ENCODE assay signal across 20 cellular contexts in genomic region chr15:25470230-25470629, GRCh38.
"Had no signal": no experiment of that assay in that cellular context is flagged by ENCODE, and none has a peak within 500 bp of the region (broad histone marks: within the 10 kb centered on the region; RNA-seq: fewer than 3 reads in every experiment).

No MANE protein-coding gene starts in this region.

- H3K27ac Mint-ChIP-seq: dendritic cell treated with granulocyte-macrophage colony-stimulating factor and Interleukin-4, amounts not matched to agents 40 ng/mL and 50 ng/mL, for 4 days; effector memory CD8-positive, alpha-beta T cell; endodermal cell; mesothelial cell of epicardium had no signal

- H3K36me3 Mint-ChIP-seq: mesothelial cell of epicardium had no signal

- ATAC-seq: effector memory CD8-positive, alpha-beta T cell; foreskin keratinocyte; left colon; left lobe of liver; lower lobe of right lung; mucosa of descending colon had no signal

- H3K9me3 Mint-ChIP-seq: endodermal cell had no signal

- DNase-seq: cerebellar nuclear complex; colonic mucosa; cortex of kidney; effector CD8-positive, alpha-beta T cell; effector memory CD8-positive, alpha-beta T cell; endodermal cell; foreskin keratinocyte; glutamatergic neuron; head of caudate nucleus; heart right ventricle; hippocampal formation; left colon; left ventricle myocardium inferior; lower lobe of right lung; mesenchymal stem cell; mucosa of descending colon had no signal

- H3K27me3 ChIP-seq: colonic mucosa, esophagus muscularis mucosa, foreskin keratinocyte, heart right ventricle had no signal

- H3K27me3 Mint-ChIP-seq: dendritic cell treated with granulocyte-macrophage colony-stimulating factor and Interleukin-4, amounts not matched to agents 40 ng/mL and 50 ng/mL, for 4 days had no signal

- H3K4me1 ChIP-seq: colonic mucosa, foreskin keratinocyte, lower lobe of right lung had no signal

- H3K4me3 Mint-ChIP-seq: dendritic cell treated with granulocyte-macrophage colony-stimulating factor and Interleukin-4, amounts not matched to agents 40 ng/mL and 50 ng/mL, for 4 days; effector memory CD8-positive, alpha-beta T cell; endodermal cell; mesothelial cell of epicardium had no signal

- H3K4me3 ChIP-seq: colonic mucosa, esophagus muscularis mucosa, heart right ventricle, left ventricle myocardium inferior, lower lobe of right lung, mucosa of descending colon had no signal

- H3K9me3 ChIP-seq: colonic mucosa, esophagus muscularis mucosa, heart right ventricle, left ventricle myocardium inferior, lower lobe of right lung, mucosa of descending colon had no signal

- H3K27ac ChIP-seq: colonic mucosa, esophagus muscularis mucosa, foreskin keratinocyte, lower lobe of right lung had no signal

- H3K36me3 ChIP-seq: colonic mucosa, esophagus muscularis mucosa, heart right ventricle, left ventricle myocardium inferior, lower lobe of right lung had no signal

- H3K4me1 Mint-ChIP-seq: endodermal cell, mesothelial cell of epicardium had no signal
